Comparison of ENCODE assay signal across 8 cellular contexts in genomic region chr2:6828299-6828584, GRCh38. TPM values are rescaled to one million over a fixed set of nuclear protein-coding genes. Genes with fewer than 3 reads are reported as not detected.
DNase-seq lines count a peak whose midpoint lies in the region; ATAC-seq and TF ChIP-seq lines count a peak whose summit lies in the region.

No MANE protein-coding gene starts in this region.

- H3K27ac Mint-ChIP-seq in T-helper 17 cell, result no peak overlapping the region
- H3K27ac Mint-ChIP-seq in activated naive CD8-positive, alpha-beta T cell treated with anti-CD3 and anti-CD28 coated beads, Interleukin-2, amount 50 U/mL, for 24 hours, result no peak overlapping the region

- no peak for ATAC-seq in T-helper 17 cell
- ATAC-seq in HG02885 (IDR thresholded peaks at IDR 0.05; ENCODE audit: poor library complexity, unreplicated experiment), result no peak
- ATAC-seq in activated naive CD8-positive, alpha-beta T cell treated with anti-CD3 and anti-CD28 coated beads, Interleukin-2, amount 50 U/mL, for 24 hours, result no peak

- peak; percentile 26 for DNase-seq in BJ (ENCODE audit: low read depth)
- peak; percentile 71 to 81 for DNase-seq in Kasumi-1 (lab: John Stamatoyannopoulos, UW)
- DNase-seq in SW480 (ENCODE audit: low spot score), result peak; percentile 9
- DNase-seq in iPS-NIHi7 (ENCODE audit: extremely low spot score), result peak; percentile 16
- no peak for DNase-seq in T-helper 17 cell
- DNase-seq in stimulated activated naive CD4-positive, alpha-beta T cell treated with Interleukin-2 at 50 U/mL for 16 hours (lab: John Stamatoyannopoulos, UW), result no peak
- DNase-seq in activated naive CD8-positive, alpha-beta T cell treated with anti-CD3 and anti-CD28 coated beads, Interleukin-2, amount 50 U/mL, for 24 hours, result no peak

- H3K27me3 ChIP-seq in BJ (ENCODE audit: control insufficient read depth, insufficient read depth, low read length), result no peaks in the 10 kb centered on the region

- H3K9me3 ChIP-seq in T-helper 17 cell (ENCODE audit: control insufficient read depth, low read length, poor library complexity, severe bottlenecking), result no peaks in the 10 kb centered on the region

- H3K4me3 Mint-ChIP-seq in T-helper 17 cell, result no peak overlapping the region
- no peak overlapping the region for H3K4me3 Mint-ChIP-seq in activated naive CD8-positive, alpha-beta T cell treated with anti-CD3 and anti-CD28 coated beads, Interleukin-2, amount 50 U/mL, for 24 hours

- POLR2A ChIA-PET in BJ (lab: Charles Lee), result no interaction called here

- H3K4me1 Mint-ChIP-seq in T-helper 17 cell, result peaks cover 6% of the 10 kb centered on the region
- H3K4me1 Mint-ChIP-seq in activated naive CD8-positive, alpha-beta T cell treated with anti-CD3 and anti-CD28 coated beads, Interleukin-2, amount 50 U/mL, for 24 hours, result peaks cover 20% of the 10 kb centered on the region

- no peaks in the 10 kb centered on the region for H3K27me3 Mint-ChIP-seq in T-helper 17 cell
- H3K27me3 Mint-ChIP-seq in activated naive CD8-positive, alpha-beta T cell treated with anti-CD3 and anti-CD28 coated beads, Interleukin-2, amount 50 U/mL, for 24 hours, result no peaks in the 10 kb centered on the region

- H3K36me3 ChIP-seq in BJ (ENCODE audit: control insufficient read depth, insufficient read depth, low read length), result no peaks in the 10 kb centered on the region

- peaks cover 18% of the 10 kb centered on the region for H3K9me3 Mint-ChIP-seq in activated naive CD8-positive, alpha-beta T cell treated with anti-CD3 and anti-CD28 coated beads, Interleukin-2, amount 50 U/mL, for 24 hours

- H3K4me3 ChIP-seq in BJ (ENCODE audit: low read depth, low read length), result no peak overlapping the region

- peak; percentile 46 for TF ChIP-seq CTCF in BJ (IDR thresholded peaks at IDR 0.05; ENCODE audit: insufficient read depth, low read depth, low read length)

- CTCF ChIA-PET in BJ (lab: Yijun Ruan, JAX), result interaction anchor here (0.7 kb wide), 1 partner anchor 255 kb away, joined by 3 read pairs; no protein-coding TSS in a partner anchor

- no peaks in the 10 kb centered on the region for H3K36me3 Mint-ChIP-seq in T-helper 17 cell (ENCODE audit: low read depth)
- peaks cover 7% of the 10 kb centered on the region for H3K36me3 Mint-ChIP-seq in activated naive CD8-positive, alpha-beta T cell treated with anti-CD3 and anti-CD28 coated beads, Interleukin-2, amount 50 U/mL, for 24 hours (ENCODE audit: low read depth)

RNA-seq across cellular contexts. Expression of gene CMPK2, which starts 37.5 kb away (rescaled TPM):
- 0.21 and 0.66 TPM in 2 replicates for polyA plus RNA-seq in BJ (2011; rRNA removed)
- polyA minus RNA-seq in BJ (2011; rRNA and poly(A)+ RNA removed), result 0.15 and 0.38 TPM in 2 replicates
- total RNA-seq in T-helper 17 cell, result 1 to 10 TPM; 5.3 to 5.9 TPM

RNA-seq across cellular contexts. Expression of gene RSAD2, which starts 49.3 kb away (rescaled TPM):
- 0.05 and 0.22 TPM in 2 replicates for polyA plus RNA-seq in BJ (2011; rRNA removed)
- 0.14 TPM in 1 of 2 replicates, not detected in the other for polyA minus RNA-seq in BJ (2011; rRNA and poly(A)+ RNA removed)
- 1 to 10 TPM; 4.1 to 4.7 TPM for total RNA-seq in T-helper 17 cell

Comparison
In these comparisons a context has a peak if more than half of its experiments do, and no peak if none do; other contexts are left out.
1. DNase-seq: peak in BJ (single experiment), Kasumi-1 (2 of 2), SW480 (single experiment) and iPS-NIHi7 (single experiment); none in T-helper 17 cell (0 of 3), stimulated activated naive CD4-positive, alpha-beta T cell treated with Interleukin-2 at 50 U/mL for 16 hours (single experiment) and activated naive CD8-positive, alpha-beta T cell treated with anti-CD3 and anti-CD28 coated beads, Interleukin-2, amount 50 U/mL, for 24 hours (single experiment).